Comparison of ENCODE assay signal across 22 cellular contexts in the genomic region with DNA sequence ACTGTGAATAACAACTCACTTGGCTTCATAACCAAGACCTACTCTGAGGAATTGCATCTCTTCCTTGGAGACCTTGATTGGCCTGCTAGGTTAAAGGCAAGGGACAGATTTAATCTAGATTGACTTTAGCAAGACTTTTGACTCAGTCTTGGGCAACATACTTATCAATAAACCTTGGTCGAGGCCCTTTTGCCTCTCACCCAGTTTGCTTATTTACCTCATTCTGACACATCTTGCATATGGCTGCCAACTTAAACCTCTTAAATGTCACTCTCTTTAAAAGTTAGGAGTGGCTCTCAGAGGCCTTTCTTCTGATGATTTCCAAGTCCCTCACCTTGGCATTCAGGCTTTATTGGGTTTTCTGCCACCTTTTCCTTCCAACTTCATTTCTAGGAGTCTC.
"Had no signal": no experiment of that assay in that cellular context is flagged by ENCODE, and none has a peak within 500 bp of the region (broad histone marks: within the 10 kb centered on the region; RNA-seq: fewer than 3 reads in every experiment).

No MANE protein-coding gene starts in this region.

- H3K4me3 Mint-ChIP-seq: naive thymus-derived CD4-positive, alpha-beta T cell; nephron; neural progenitor cell; stimulated activated memory B cell treated with anti-CD40 and anti-IgM and Interleukin-4, amounts not matched to agents 10 μg/mL and 1 μg/mL and 100 μg/mL, for 72 hours; type B pancreatic cell had no signal

- H3K4me1 Mint-ChIP-seq: naive thymus-derived CD4-positive, alpha-beta T cell; stimulated activated memory B cell treated with anti-CD40 and anti-IgM and Interleukin-4, amounts not matched to agents 10 μg/mL and 1 μg/mL and 100 μg/mL, for 72 hours had no signal

- H3K9me3 ChIP-seq: left ventricle myocardium inferior, lower lobe of right lung, prostate gland, spleen, testis, tibial artery had no signal

- ATAC-seq: naive thymus-derived CD4-positive, alpha-beta T cell; right cardiac atrium; stimulated activated memory B cell treated with anti-CD40 and anti-IgM and Interleukin-4, amounts not matched to agents 10 μg/mL and 1 μg/mL and 100 μg/mL, for 72 hours; stimulated activated naive CD8-positive, alpha-beta T cell treated with anti-CD3 and anti-CD28 coated beads, Interleukin-15, Interleukin-2, amounts not matched to agents 100 U/mL and 50 U/mL, for 24 hours had no signal

- H3K27me3 Mint-ChIP-seq: stimulated activated memory B cell treated with anti-CD40 and anti-IgM and Interleukin-4, amounts not matched to agents 10 μg/mL and 1 μg/mL and 100 μg/mL, for 72 hours had no signal

- H3K4me3 ChIP-seq: dorsolateral prefrontal cortex, left ventricle myocardium inferior, lower lobe of right lung, neural progenitor cell, prostate gland, skin epidermis, spleen, testis, tibial artery had no signal

- H3K9me3 Mint-ChIP-seq: naive thymus-derived CD4-positive, alpha-beta T cell; nephron; neural progenitor cell; stimulated activated memory B cell treated with anti-CD40 and anti-IgM and Interleukin-4, amounts not matched to agents 10 μg/mL and 1 μg/mL and 100 μg/mL, for 72 hours; type B pancreatic cell had no signal

- H3K27ac Mint-ChIP-seq: naive thymus-derived CD4-positive, alpha-beta T cell; neural progenitor cell; stimulated activated memory B cell treated with anti-CD40 and anti-IgM and Interleukin-4, amounts not matched to agents 10 μg/mL and 1 μg/mL and 100 μg/mL, for 72 hours; type B pancreatic cell had no signal

- DNase-seq: cerebellar nuclear complex; dorsolateral prefrontal cortex; effector CD4-positive, alpha-beta T cell; hypothalamus; left ventricle myocardium inferior; lower lobe of right lung; naive thymus-derived CD4-positive, alpha-beta T cell; right cardiac atrium; spleen; stimulated activated CD4-positive, alpha-beta T cell treated with anti-CD3 and anti-CD28 coated beads, Interleukin-4, amount 100 ng/mL, for 4 hours; stimulated activated naive CD8-positive, alpha-beta T cell treated with anti-CD3 and anti-CD28 coated beads, Interleukin-15, Interleukin-2, amounts not matched to agents 100 U/mL and 50 U/mL, for 24 hours; substantia nigra; testis; tibial artery had no signal

- H2AFZ ChIP-seq: neural progenitor cell had no signal

- H3K36me3 Mint-ChIP-seq: naive thymus-derived CD4-positive, alpha-beta T cell; neural progenitor cell; stimulated activated memory B cell treated with anti-CD40 and anti-IgM and Interleukin-4, amounts not matched to agents 10 μg/mL and 1 μg/mL and 100 μg/mL, for 72 hours; type B pancreatic cell had no signal

- H3K9ac ChIP-seq: neural progenitor cell had no signal

- H3K4me1 ChIP-seq: prostate gland, testis had no signal

- H3K4me2 ChIP-seq: neural progenitor cell had no signal

- H3K36me3 ChIP-seq: left ventricle myocardium inferior, lower lobe of right lung, neural progenitor cell, prostate gland, spleen, tibial artery had no signal

- FAIRE-seq: frontal cortex, keratinocyte had no signal

- H3K27ac ChIP-seq: dorsolateral prefrontal cortex, left ventricle myocardium inferior, lower lobe of right lung, neural progenitor cell, prostate gland, skin epidermis, spleen, testis, tibial artery had no signal

- H3K27me3 ChIP-seq: dorsolateral prefrontal cortex, neural progenitor cell, testis, tibial artery had no signal
